Comparison of ENCODE assay signal across 24 cellular contexts in genomic region chr2:125373293-125373692, GRCh38.
DNase-seq lines count a peak whose midpoint lies in the region; ATAC-seq, FAIRE-seq and TF ChIP-seq lines count a peak whose summit lies in the region.
"Had no signal": no experiment of that assay in that cellular context is flagged by ENCODE, and none has a peak within 500 bp of the region (broad histone marks: within the 10 kb centered on the region; RNA-seq: fewer than 3 reads in every experiment).

No MANE protein-coding gene starts in this region.

- TF ChIP-seq CTCF in A549 (IDR thresholded peaks at IDR 0.05) (no peak), GM12878 (IDR thresholded peaks at IDR 0.05 in 2 of 3, conservative IDR thresholded peaks at IDR 0.05 in 1 of 3; ENCODE audit: control insufficient read depth in 2 of 3, extremely low read depth in 1 of 3, insufficient read depth in 1 of 3, low read depth in 3 of 3, low read length in 3 of 3) (no peak)

- no peaks in the 10 kb centered on the region for H3K27me3 Mint-ChIP-seq in activated naive CD4-positive, alpha-beta T cell treated with anti-CD3 and anti-CD28 coated beads, Interleukin-2, amount 50 U/mL, for 24 hours
- H3K27me3 Mint-ChIP-seq in activated CD4-positive, alpha-beta T cell treated with anti-CD3 and anti-CD28 coated beads, Interleukin-2, amount 10 ng/mL, durations not matched to agents 24 days and 14 days = no peaks in the 10 kb centered on the region
- H3K27me3 Mint-ChIP-seq: CD4-positive, alpha-beta memory T cell; CD4-positive, CD25-positive, alpha-beta regulatory T cell had no signal

- H3K9ac ChIP-seq in GM12878 (ENCODE audit: control insufficient read depth, insufficient read depth, low read length) = no peak overlapping the region
- H3K9ac ChIP-seq: BLaER1 had no signal

- H3K4me1 ChIP-seq in A549 (no peaks in the 10 kb centered on the region), GM12878 (ENCODE audit: control insufficient read depth, insufficient read depth, low read length) (no peaks in the 10 kb centered on the region)
- H3K4me1 ChIP-seq: BE2C, BLaER1 had no signal

- no peak for DNase-seq in activated naive CD4-positive, alpha-beta T cell treated with anti-CD3 and anti-CD28 coated beads, Interleukin-2, amount 50 U/mL, for 16 hours
- DNase-seq in A549 (ENCODE audit: low read depth in 1 of 2, low spot score in 1 of 2) = no peak
- no peak for DNase-seq in GM12878 (ENCODE audit: low read depth, low spot score)
- no peak for DNase-seq in activated CD4-positive, alpha-beta T cell treated with anti-CD3 and anti-CD28 coated beads, Interleukin-2, amount 10 ng/mL, durations not matched to agents 24 days and 14 days
- DNase-seq: ACHN; BE2C; C1 segment of cervical spinal cord; CD4-positive, alpha-beta memory T cell; CD4-positive, CD25-positive, alpha-beta regulatory T cell; CD8-positive, alpha-beta memory T cell; COR-L47; DMS 273 treated with DMSO at 0.1 percent for 48 hours; DMS153; DMS53; DMS79; DND-41; EL; GDM1 had no signal

- in situ Hi-C loops in GM12878 (cut with MboI) = no loop called here

- peaks cover 5% of the 10 kb centered on the region for H3K9me3 Mint-ChIP-seq in activated naive CD4-positive, alpha-beta T cell treated with anti-CD3 and anti-CD28 coated beads, Interleukin-2, amount 50 U/mL, for 24 hours
- H3K9me3 Mint-ChIP-seq in activated CD4-positive, alpha-beta T cell treated with anti-CD3 and anti-CD28 coated beads, Interleukin-2, amount 10 ng/mL, durations not matched to agents 24 days and 14 days = no peaks in the 10 kb centered on the region

- BruUV-seq in GM12878 (replicated peaks; lab: Mats Ljungman, UMichigan) = no TSS peak

- TF ChIP-seq POLR2A in A549 (IDR thresholded peaks at IDR 0.05; ENCODE audit: low read length) (no peak), GM12878 (IDR thresholded peaks at IDR 0.05; ENCODE audit: low read depth, low read length) (no peak)

- H3K9me3 ChIP-seq in A549 (no peaks in the 10 kb centered on the region), GM12878 (replicated peaks; ENCODE audit: control insufficient read depth, insufficient read depth, low read length) (peaks cover 6% of the 10 kb centered on the region; the same call in 2 of the 3 replicates)
- H3K9me3 ChIP-seq: BE2C, BLaER1 had no signal

- no peaks in the 10 kb centered on the region for H3K27me3 ChIP-seq in GM12878 (replicated peaks in 1 of 2; ENCODE audit: control insufficient read depth in 2 of 2, insufficient read depth in 2 of 2, low read length in 1 of 2)
- H3K27me3 ChIP-seq: BE2C, BLaER1 had no signal

- H3K27ac ChIP-seq in A549 (no peak overlapping the region), GM12878 (ENCODE audit: control insufficient read depth, insufficient read depth) (no peak overlapping the region)
- H3K27ac ChIP-seq: 22Rv1, BLaER1 had no signal

- H3K4me3 Mint-ChIP-seq in activated naive CD4-positive, alpha-beta T cell treated with anti-CD3 and anti-CD28 coated beads, Interleukin-2, amount 50 U/mL, for 24 hours = no peak overlapping the region
- no peak overlapping the region for H3K4me3 Mint-ChIP-seq in activated CD4-positive, alpha-beta T cell treated with anti-CD3 and anti-CD28 coated beads, Interleukin-2, amount 10 ng/mL, durations not matched to agents 24 days and 14 days
- H3K4me3 Mint-ChIP-seq: CD14-positive monocyte; CD4-positive, alpha-beta memory T cell; CD4-positive, CD25-positive, alpha-beta regulatory T cell; CD8-positive, alpha-beta memory T cell had no signal

- SMC1A ChIA-PET in GM12878 (lab: Charles Lee; ENCODE audit: uncharacterized antibody, unreplicated experiment) = interaction anchor here (0.6 to 1.8 kb wide), 3 partner anchors 8 to 65 kb away, joined by 3 to 6 read pairs (median 3); no protein-coding TSS in a partner anchor

- ATAC-seq in A549 = no peak
- ATAC-seq in GM12878 = no peak

- H3K4me1 Mint-ChIP-seq in activated naive CD4-positive, alpha-beta T cell treated with anti-CD3 and anti-CD28 coated beads, Interleukin-2, amount 50 U/mL, for 24 hours = no peaks in the 10 kb centered on the region
- no peaks in the 10 kb centered on the region for H3K4me1 Mint-ChIP-seq in activated CD4-positive, alpha-beta T cell treated with anti-CD3 and anti-CD28 coated beads, Interleukin-2, amount 10 ng/mL, durations not matched to agents 24 days and 14 days
- H3K4me1 Mint-ChIP-seq: CD14-positive monocyte; CD4-positive, alpha-beta memory T cell; CD4-positive, CD25-positive, alpha-beta regulatory T cell; CD8-positive, alpha-beta memory T cell had no signal

- CTCF ChIA-PET in A549 (lab: Yijun Ruan, JAX) = no interaction called here
- CTCF ChIA-PET in GM12878 (lab: Yijun Ruan, JAX) = interaction anchor here (1.6 kb wide), 1 partner anchor 81 kb away, joined by 3 read pairs; no protein-coding TSS in a partner anchor

- intact Hi-C loops in GM12878 (cut with micrococcal nuclease; ENCODE audit: unreplicated experiment) = no loop called here
- intact Hi-C loops in activated CD4-positive, alpha-beta T cell treated with anti-CD3 and anti-CD28 coated beads, Interleukin-2, amount 10 ng/mL, durations not matched to agents 24 days and 14 days (cut with micrococcal nuclease) = no loop called here

- H3K36me3 Mint-ChIP-seq in activated naive CD4-positive, alpha-beta T cell treated with anti-CD3 and anti-CD28 coated beads, Interleukin-2, amount 50 U/mL, for 24 hours = no peaks in the 10 kb centered on the region
- no peaks in the 10 kb centered on the region for H3K36me3 Mint-ChIP-seq in activated CD4-positive, alpha-beta T cell treated with anti-CD3 and anti-CD28 coated beads, Interleukin-2, amount 10 ng/mL, durations not matched to agents 24 days and 14 days (ENCODE audit: low read depth)
- H3K36me3 Mint-ChIP-seq: CD14-positive monocyte; CD4-positive, alpha-beta memory T cell; CD4-positive, CD25-positive, alpha-beta regulatory T cell; CD8-positive, alpha-beta memory T cell had no signal

- no peak for TF ChIP-seq RAD21 in A549 (conservative IDR thresholded peaks at IDR 0.05 in 1 of 2, IDR thresholded peaks at IDR 0.05 in 1 of 2)
- TF ChIP-seq RAD21 in GM12878 (IDR thresholded peaks at IDR 0.05; ENCODE audit: insufficient read depth, low read depth, low read length) = no peak

- FAIRE-seq in A549 (lab: Jason Lieb, UNC) (no peak), GM12878 (lab: Jason Lieb, UNC) (no peak)
- FAIRE-seq: GM12891, GM19239 had no signal

- H3K4me3 ChIP-seq in A549 (no peak overlapping the region), GM12878 (no peak overlapping the region)
- H3K4me3 ChIP-seq: BLaER1 had no signal

- WGBS in A549 (ENCODE audit: missing lambda C conversion rate) = 0% methylated on average over 1 of the region's 1 CpG
- 0% methylated on average over 1 of the region's 1 CpG for WGBS in GM12878 (ENCODE audit: insufficient coverage, insufficient replicate concordance, low lambda C conversion rate, missing lambda C conversion rate)

- no peaks in the 10 kb centered on the region for H3K36me3 ChIP-seq in GM12878 (ENCODE audit: control insufficient read depth in 2 of 2, insufficient read depth in 2 of 2, low read length in 1 of 2)
- H3K36me3 ChIP-seq: BE2C, BLaER1 had no signal

- RAD21 ChIA-PET in GM12878 (lab: Charles Lee; ENCODE audit: unreplicated experiment) = no interaction called here

- POLR2A ChIA-PET in A549 (lab: Yijun Ruan, JAX) (no interaction called here), GM12878 (lab: Charles Lee) (interaction anchor here (0.7 kb wide), 1 partner anchor 112 kb away, joined by 5 read pairs; no protein-coding TSS in a partner anchor)

- no peak for TF ChIP-seq EP300 in A549 (IDR thresholded peaks at IDR 0.05)
- no peak for TF ChIP-seq EP300 in GM12878 (IDR thresholded peaks at IDR 0.05; ENCODE audit: borderline replicate concordance in 1 of 2, control insufficient read depth in 1 of 2, low read depth in 2 of 2, low read length in 2 of 2)

- H4K20me1 ChIP-seq in GM12878 (ENCODE audit: control insufficient read depth, insufficient read depth) = no peaks in the 10 kb centered on the region
- H4K20me1 ChIP-seq: BLaER1 had no signal

- H3K4me2 ChIP-seq in A549 (no peak overlapping the region), GM12878 (ENCODE audit: control insufficient read depth, insufficient read depth) (no peak overlapping the region)
- H3K4me2 ChIP-seq: BLaER1 had no signal

- no peaks in the 10 kb centered on the region for H3K79me2 ChIP-seq in GM12878 (ENCODE audit: control insufficient read depth, insufficient read depth, low read length)

- H2AFZ ChIP-seq in GM12878 (ENCODE audit: control insufficient read depth, low read depth, low read length) = peak overlapping the region; percentile 7; the same call in 1 of the 2 replicates

- peak overlapping the region; percentile 11 for H3K27ac Mint-ChIP-seq in activated naive CD4-positive, alpha-beta T cell treated with anti-CD3 and anti-CD28 coated beads, Interleukin-2, amount 50 U/mL, for 24 hours
- no peak overlapping the region for H3K27ac Mint-ChIP-seq in activated CD4-positive, alpha-beta T cell treated with anti-CD3 and anti-CD28 coated beads, Interleukin-2, amount 10 ng/mL, durations not matched to agents 24 days and 14 days
- H3K27ac Mint-ChIP-seq: CD14-positive monocyte; CD4-positive, alpha-beta memory T cell; CD8-positive, alpha-beta memory T cell had no signal

TF ChIP-seq in A549, 52 proteins besides CTCF, POLR2A, EP300 and RAD21 (continues in another document):
- TF ChIP-seq EHMT2 (IDR thresholded peaks at IDR 0.05; ENCODE audit: low read depth) (no peak), FOSL2 (IDR thresholded peaks at IDR 0.05) (no peak), FOSL2 (CRISPR knock-in tag; IDR thresholded peaks at IDR 0.05) (no peak), POLR2AphosphoS2 (conservative IDR thresholded peaks at IDR 0.05; ENCODE audit: low read length) (no peak), ESRRA (IDR thresholded peaks at IDR 0.05; ENCODE audit: borderline replicate concordance, low read length) (no peak), MAFK (IDR thresholded peaks at IDR 0.05; ENCODE audit: partially characterized antibody) (peak; percentile 10)

TF ChIP-seq in GM12878, 131 proteins besides CTCF, POLR2A, EP300 and RAD21 (continues in another document):
- TF ChIP-seq EZH2 (IDR thresholded peaks at IDR 0.05; ENCODE audit: borderline replicate concordance, control insufficient read depth, low read depth, low read length) (no peak), MYB (IDR thresholded peaks at IDR 0.05; ENCODE audit: borderline replicate concordance, low read depth, low read length) (no peak), HDAC2 (IDR thresholded peaks at IDR 0.05) (no peak), PAX5 (IDR thresholded peaks at IDR 0.05; ENCODE audit: borderline replicate concordance, low read depth, low read length) (no peak), TCF3 (IDR thresholded peaks at IDR 0.05; ENCODE audit: borderline replicate concordance, insufficient read depth, low read depth, low read length) (no peak), CHD1 (IDR thresholded peaks at IDR 0.05; ENCODE audit: low read depth, low read length) (no peak), SMC3 (IDR thresholded peaks at IDR 0.05; ENCODE audit: borderline replicate concordance, low read length) (no peak), HCFC1 (IDR thresholded peaks at IDR 0.05; ENCODE audit: low read length) (no peak), ATF7 (IDR thresholded peaks at IDR 0.05; ENCODE audit: low read depth) (no peak), FOXK2 (IDR thresholded peaks at IDR 0.05) (no peak)
